Comparison of ENCODE assay signal across 21 cellular contexts in genomic region chr14:28163897-28164296, GRCh38.
A peak's percentile ranks its signal among the peaks of the same experiment; 100 is the strongest.
DNase-seq lines count a peak whose midpoint lies in the region; ATAC-seq and TF ChIP-seq lines count a peak whose summit lies in the region.
"Had no signal": no experiment of that assay in that cellular context is flagged by ENCODE, and none has a peak within 500 bp of the region (broad histone marks: within the 10 kb centered on the region; RNA-seq: fewer than 3 reads in every experiment).

No MANE protein-coding gene starts in this region.

- H3K9me3 ChIP-seq in BE2C (no peaks in the 10 kb centered on the region), SK-N-SH (no peaks in the 10 kb centered on the region)
- no peaks in the 10 kb centered on the region for H3K9me3 ChIP-seq in naive thymus-derived CD4-positive, alpha-beta T cell (ENCODE audit: control insufficient read depth in 2 of 3, low read length in 3 of 3)
- H3K9me3 ChIP-seq: MG63 had no signal

- H2AFZ ChIP-seq in SK-N-SH (ENCODE audit: low read depth), result no peak overlapping the region
- H2AFZ ChIP-seq: GM23248 had no signal

- no peaks in the 10 kb centered on the region for H3K79me2 ChIP-seq in SK-N-SH (ENCODE audit: insufficient read depth)

- H3K27ac Mint-ChIP-seq in glutamatergic neuron (ENCODE audit: unreplicated experiment), result peak overlapping the region; percentile 88
- H3K27ac Mint-ChIP-seq in naive thymus-derived CD4-positive, alpha-beta T cell, result no peak overlapping the region
- H3K27ac Mint-ChIP-seq: CD4-positive, CD25-positive, alpha-beta regulatory T cell had no signal

- no peak overlapping the region for H3K4me3 ChIP-seq in BE2C (ENCODE audit: low read depth, low read length)
- no peak overlapping the region for H3K4me3 ChIP-seq in SK-N-SH (ENCODE audit: low read depth in 2 of 2, low read length in 1 of 2)
- no peak overlapping the region for H3K4me3 ChIP-seq in naive thymus-derived CD4-positive, alpha-beta T cell (ENCODE audit: low read length)
- H3K4me3 ChIP-seq: GM23248, MG63 had no signal

- H3K27me3 ChIP-seq in BE2C (no peaks in the 10 kb centered on the region), SK-N-SH (ENCODE audit: insufficient read depth) (no peaks in the 10 kb centered on the region)
- H3K27me3 ChIP-seq in naive thymus-derived CD4-positive, alpha-beta T cell (ENCODE audit: control insufficient read depth in 2 of 2, insufficient read depth in 2 of 2, low read length in 2 of 2), result no peaks in the 10 kb centered on the region
- H3K27me3 ChIP-seq: MG63 had no signal

- 11% methylated on average over 2 of the region's 2 CpGs for WGBS in SK-N-SH (ENCODE audit: low lambda C conversion rate)

- TF ChIP-seq RAD21 in SK-N-SH (IDR thresholded peaks at IDR 0.05; ENCODE audit: low read length), result no peak

- H3F3A ChIP-seq in SK-N-SH (replicated peaks; ENCODE audit: insufficient read depth), result no peaks in the 10 kb centered on the region

- no peaks in the 10 kb centered on the region for H3K27me3 Mint-ChIP-seq in glutamatergic neuron (ENCODE audit: unreplicated experiment)
- H3K27me3 Mint-ChIP-seq in naive thymus-derived CD4-positive, alpha-beta T cell, result no peaks in the 10 kb centered on the region
- H3K27me3 Mint-ChIP-seq: CD4-positive, CD25-positive, alpha-beta regulatory T cell had no signal

- peak overlapping the region in 1 of 2 experiments; percentile 68; a peak in 1 of 4 replicates for H3K27ac ChIP-seq in SK-N-SH (ENCODE audit: low read depth in 2 of 2, low read length in 1 of 2)
- no peak overlapping the region for H3K27ac ChIP-seq in naive thymus-derived CD4-positive, alpha-beta T cell (ENCODE audit: low read depth, low read length)
- H3K27ac ChIP-seq: GM23248 had no signal

- H3K36me3 ChIP-seq in BE2C (no peaks in the 10 kb centered on the region), SK-N-SH (replicated peaks in 1 of 2; ENCODE audit: control insufficient read depth in 1 of 2, insufficient read depth in 2 of 2, low read length in 1 of 2) (no peaks in the 10 kb centered on the region)
- no peaks in the 10 kb centered on the region for H3K36me3 ChIP-seq in naive thymus-derived CD4-positive, alpha-beta T cell (ENCODE audit: control insufficient read depth in 2 of 3, insufficient read depth in 3 of 3, low read length in 3 of 3)
- H3K36me3 ChIP-seq: MG63 had no signal

- POLR2A ChIA-PET in SK-N-SH (lab: Yijun Ruan, JAX), result no interaction called here
- POLR2A ChIA-PET in naive thymus-derived CD4-positive, alpha-beta T cell (lab: Charles Lee), result interaction anchor here (0.6 kb wide), 1 partner anchor 50 kb away, joined by 3 read pairs; no protein-coding TSS in a partner anchor

- peaks cover 17% of the 10 kb centered on the region for H3K4me1 Mint-ChIP-seq in glutamatergic neuron (ENCODE audit: low read depth, unreplicated experiment)
- no peaks in the 10 kb centered on the region for H3K4me1 Mint-ChIP-seq in naive thymus-derived CD4-positive, alpha-beta T cell
- H3K4me1 Mint-ChIP-seq: CD4-positive, CD25-positive, alpha-beta regulatory T cell had no signal

- peaks cover 8% of the 10 kb centered on the region; the same call in 1 of the 2 replicates for H3K4me1 ChIP-seq in BE2C
- peaks cover 0 to 3% of the 10 kb centered on the region in 2 experiments; a peak in 1 of 4 replicates for H3K4me1 ChIP-seq in SK-N-SH (ENCODE audit: control insufficient read depth in 1 of 2, insufficient read depth in 2 of 2, low read depth in 1 of 2, low read length in 1 of 2)
- H3K4me1 ChIP-seq in naive thymus-derived CD4-positive, alpha-beta T cell (ENCODE audit: control insufficient read depth in 2 of 2, insufficient read depth in 2 of 2, low read length in 2 of 2), result no peaks in the 10 kb centered on the region

- peak; percentile 67 for DNase-seq in BE2C
- peak; percentile 11 for DNase-seq in NCI-H2227 treated with DMSO at 0.1 percent for 48 hours (lab: John Stamatoyannopoulos, UW)
- peak; percentile 55 for DNase-seq in SK-N-SH
- DNase-seq in glutamatergic neuron, result no peak
- DNase-seq in CD1c-positive myeloid dendritic cell (ENCODE audit: extremely low spot score), result no peak
- DNase-seq in anterior cingulate cortex (lab: John Stamatoyannopoulos, UW), result no peak
- DNase-seq in naive thymus-derived CD4-positive, alpha-beta T cell, result no peak
- DNase-seq: 8988T; ACHN; CD4-positive, CD25-positive, alpha-beta regulatory T cell; GM23248; HCEC 1CT; IMR-90; KG1; MG63; NCI-H146; NCI-H1930; NCI-H345; NCI-H510A treated with DMSO at 0.1 percent for 48 hours; Right ventricle myocardium superior; RPMI8226 had no signal

- H3K9me2 ChIP-seq in SK-N-SH, result no peaks in the 10 kb centered on the region

- CTCF ChIA-PET in SK-N-SH (lab: Yijun Ruan, JAX), result interaction anchor here (0.7 to 1.0 kb wide), 2 partner anchors 11 to 13 kb away, joined by 3 read pairs; no protein-coding TSS in a partner anchor
- CTCF ChIA-PET in naive thymus-derived CD4-positive, alpha-beta T cell (lab: Charles Lee), result interaction anchor here (0.7 kb wide), 1 partner anchor 105 kb away, joined by 4 read pairs; no protein-coding TSS in a partner anchor

- H4K20me1 ChIP-seq in SK-N-SH (ENCODE audit: insufficient read depth), result no peaks in the 10 kb centered on the region

- H3K9ac ChIP-seq in SK-N-SH, result no peak overlapping the region
- H3K9ac ChIP-seq: GM23248 had no signal

- intact Hi-C loops in naive thymus-derived CD4-positive, alpha-beta T cell (cut with micrococcal nuclease), result no loop called here

- no peak for TF ChIP-seq CTCF in BE2C (IDR thresholded peaks at IDR 0.05; ENCODE audit: low read depth, low read length)
- no peak for TF ChIP-seq CTCF in SK-N-SH (IDR thresholded peaks at IDR 0.05)
- no peak for TF ChIP-seq CTCF in glutamatergic neuron (IDR thresholded peaks at IDR 0.05; ENCODE audit: partially characterized antibody, unreplicated experiment)

- peak overlapping the region; percentile 34 for H3K4me3 Mint-ChIP-seq in glutamatergic neuron (ENCODE audit: unreplicated experiment)
- H3K4me3 Mint-ChIP-seq in naive thymus-derived CD4-positive, alpha-beta T cell, result no peak overlapping the region
- H3K4me3 Mint-ChIP-seq: CD4-positive, CD25-positive, alpha-beta regulatory T cell had no signal

- peaks cover 8% of the 10 kb centered on the region for H3K36me3 Mint-ChIP-seq in glutamatergic neuron (ENCODE audit: unreplicated experiment)
- no peaks in the 10 kb centered on the region for H3K36me3 Mint-ChIP-seq in naive thymus-derived CD4-positive, alpha-beta T cell
- H3K36me3 Mint-ChIP-seq: CD4-positive, CD25-positive, alpha-beta regulatory T cell had no signal

- TF ChIP-seq EP300 in SK-N-SH (IDR thresholded peaks at IDR 0.05; ENCODE audit: borderline replicate concordance in 1 of 2, low read depth in 1 of 2, low read length in 1 of 2), result peak in 1 of 2 experiments; percentile 81; a peak in 1 of 4 replicates

- no peak for ATAC-seq in naive thymus-derived CD4-positive, alpha-beta T cell

- H3K9me3 Mint-ChIP-seq in glutamatergic neuron (ENCODE audit: unreplicated experiment), result peaks cover 1% of the 10 kb centered on the region
- peaks cover 0 to 30% (median 11%) of the 10 kb centered on the region in 11 donors for H3K9me3 Mint-ChIP-seq in naive thymus-derived CD4-positive, alpha-beta T cell

- H3K4me2 ChIP-seq in SK-N-SH, result no peak overlapping the region

TF ChIP-seq in SK-N-SH, 30 proteins besides CTCF, POLR2A, EP300 and RAD21:
- no peak for TF ChIP-seq PBX3 (IDR thresholded peaks at IDR 0.05)
- 0 out of 2 replicates have a peak, but pooled peaks have one; percentile 19 for TF ChIP-seq GATA2 (CRISPR knock-in tag; IDR thresholded peaks at IDR 0.05)
- peak; percentile 67; the same call in 1 of the 2 replicates for TF ChIP-seq RCOR1 (IDR thresholded peaks at IDR 0.05; ENCODE audit: low read length)
- no peak for TF ChIP-seq GABPA (IDR thresholded peaks at IDR 0.05; ENCODE audit: low read depth)
- 0 out of 2 replicates have a peak, but pooled peaks have one; percentile 17 for TF ChIP-seq TCF12 (IDR thresholded peaks at IDR 0.05)

Comparison
In these comparisons a context has a peak if more than half of its experiments do, and no peak if none do; other contexts are left out.
1. DNase-seq: peak in BE2C (single experiment), NCI-H2227 treated with DMSO at 0.1 percent for 48 hours (single experiment) and SK-N-SH (single experiment); none in glutamatergic neuron (single experiment), CD1c-positive myeloid dendritic cell (single experiment), anterior cingulate cortex (0 of 58) and naive thymus-derived CD4-positive, alpha-beta T cell (0 of 9).